ENCODE assay signal across 18 cellular contexts in genomic region chr17:2933606-2934005, GRCh38.
DNase-seq lines count a peak whose midpoint lies in the region; TF ChIP-seq lines count a peak whose summit lies in the region.
"Had no signal": no experiment of that assay in that cellular context is flagged by ENCODE, and none has a peak within 500 bp of the region (broad histone marks: within the 10 kb centered on the region; RNA-seq: fewer than 3 reads in every experiment).

No MANE protein-coding gene starts in this region.

- H2BK120ac ChIP-seq in neuronal stem cell (ENCODE audit: low read depth, low read length): no peak overlapping the region

- H2BK5ac ChIP-seq in neuronal stem cell (ENCODE audit: low read length): no peak overlapping the region

- TF ChIP-seq POLR2A in breast epithelium (IDR thresholded peaks at IDR 0.05) (no peak), testis (IDR thresholded peaks at IDR 0.05) (no peak)

- in situ Hi-C loops in GM23248 (cut with MboI): no loop called here

- peaks cover 100% of the 10 kb centered on the region for H3K4me1 ChIP-seq in BLaER1
- H3K4me1 ChIP-seq in neuronal stem cell (ENCODE audit: control insufficient read depth in 2 of 2, insufficient read depth in 1 of 2, low read depth in 1 of 2, low read length in 2 of 2): peaks cover 2 to 16% of the 10 kb centered on the region in 2 donors
- H3K4me1 ChIP-seq in GM23248 (ENCODE audit: insufficient read depth): no peaks in the 10 kb centered on the region
- H3K4me1 ChIP-seq in breast epithelium: no peaks in the 10 kb centered on the region
- no peaks in the 10 kb centered on the region for H3K4me1 ChIP-seq in testis

- H3K14ac ChIP-seq in neuronal stem cell (ENCODE audit: low read length): no peak overlapping the region

- H2AK5ac ChIP-seq in neuronal stem cell (ENCODE audit: low read depth, low read length): peak overlapping the region; percentile 21

- H3K4me3 ChIP-seq in BLaER1: no peak overlapping the region
- no peak overlapping the region for H3K4me3 ChIP-seq in neuronal stem cell (ENCODE audit: low read length in 2 of 2)
- no peak overlapping the region for H3K4me3 ChIP-seq in GM23248
- H3K4me3 ChIP-seq in breast epithelium: no peak overlapping the region
- H3K4me3 ChIP-seq in testis: no peak overlapping the region
- H3K4me3 ChIP-seq: A549 had no signal

- no peaks in the 10 kb centered on the region for H3K79me2 ChIP-seq in GM23248 (ENCODE audit: insufficient read depth)

- H4K91ac ChIP-seq in neuronal stem cell (ENCODE audit: low read depth, low read length, poor library complexity): no peak overlapping the region

- intact Hi-C loops in breast epithelium (cut with DNase I; ENCODE audit: low total_unique reads) (no loop called here), testis (cut with DNase I; ENCODE audit: low total_unique reads) (no loop called here)

- no peak overlapping the region for H2BK12ac ChIP-seq in neuronal stem cell (ENCODE audit: low read length)

- H3K36me3 ChIP-seq in BLaER1 (peaks cover 52% of the 10 kb centered on the region), neuronal stem cell (replicated peaks in 1 of 2; ENCODE audit: control insufficient read depth in 2 of 2, insufficient read depth in 2 of 2, low read length in 2 of 2) (no peaks in the 10 kb centered on the region), GM23248 (ENCODE audit: low read depth) (no peaks in the 10 kb centered on the region), breast epithelium (no peaks in the 10 kb centered on the region), testis (ENCODE audit: low read depth, missing control alignments) (no peaks in the 10 kb centered on the region)
- H3K36me3 ChIP-seq: BE2C had no signal

- H3K9ac ChIP-seq in BLaER1 (no peak overlapping the region), neuronal stem cell (ENCODE audit: low read depth, low read length, poor library complexity) (no peak overlapping the region), GM23248 (no peak overlapping the region)

- no peak overlapping the region for H3K23ac ChIP-seq in neuronal stem cell (ENCODE audit: low read depth, low read length, poor library complexity)

- DNase-seq in NCI-H82 treated with DMSO at 0.1 percent for 48 hours (lab: John Stamatoyannopoulos, UW; ENCODE audit: unreplicated experiment): peak; percentile 77
- DNase-seq in neuronal stem cell (ENCODE audit: low spot score): no peak
- DNase-seq in GM23248: no peak
- no peak for DNase-seq in breast epithelium (ENCODE audit: low spot score in 2 of 2)
- DNase-seq in testis: no peak
- DNase-seq: 8988T; ACHN; AML-193; BE2C; CD4-positive, alpha-beta T cell; CD8-positive, alpha-beta memory T cell; DMS53; DMS79 treated with DMSO at 0.1 percent for 48 hours; GF-D8; H7 had no signal

- H3K27ac ChIP-seq in BLaER1 (peak overlapping the region; percentile 83), C4-2B (peak overlapping the region; percentile 31), neuronal stem cell (replicated peaks; ENCODE audit: low read length) (no peak overlapping the region), GM23248 (no peak overlapping the region), breast epithelium (no peak overlapping the region), testis (no peak overlapping the region)

- no CpG with 5 or more reads among the region's 11 CpGs for WGBS in neuronal stem cell (ENCODE audit: extremely low coverage in 2 of 2, insufficient read length in 2 of 2, insufficient replicate concordance in 1 of 2), 2 donors
- WGBS in GM23248 (ENCODE audit: low coverage in 1 of 2, low lambda C conversion rate in 2 of 2, missing lambda C conversion rate in 2 of 2), 2 experiments: 89 to 98% methylated on average over 11 of the region's 11 CpGs
- 91 to 98% methylated on average over 8 to 11 of the region's 11 CpGs for WGBS in testis, 2 donors

- no peaks in the 10 kb centered on the region for H3K79me1 ChIP-seq in neuronal stem cell (ENCODE audit: low read depth, low read length)

- H2BK15ac ChIP-seq in neuronal stem cell (ENCODE audit: low read length): no peak overlapping the region

- H3K4ac ChIP-seq in neuronal stem cell (ENCODE audit: low read length): no peak overlapping the region

- H3K18ac ChIP-seq in neuronal stem cell (ENCODE audit: low read length): no peak overlapping the region

- no peak overlapping the region for H2AFZ ChIP-seq in neuronal stem cell (ENCODE audit: low read length)
- no peak overlapping the region for H2AFZ ChIP-seq in GM23248

- H3K9me2 ChIP-seq in GM23248 (ENCODE audit: insufficient read depth): no peaks in the 10 kb centered on the region

- no peak overlapping the region for H4K8ac ChIP-seq in neuronal stem cell (ENCODE audit: low read depth, low read length)

- H3K9me3 ChIP-seq in BLaER1 (no peaks in the 10 kb centered on the region), neuronal stem cell (replicated peaks in 1 of 2; ENCODE audit: control insufficient read depth in 2 of 2, insufficient read depth in 1 of 2, low read depth in 1 of 2, low read length in 2 of 2) (no peaks in the 10 kb centered on the region), GM23248 (ENCODE audit: low read depth) (no peaks in the 10 kb centered on the region), breast epithelium (no peaks in the 10 kb centered on the region), testis (no peaks in the 10 kb centered on the region)
- H3K9me3 ChIP-seq: A549, BE2C had no signal

- H3F3A ChIP-seq in GM23248 (ENCODE audit: insufficient read depth): no peaks in the 10 kb centered on the region

- H3K27me3 ChIP-seq in BLaER1 (no peaks in the 10 kb centered on the region), neuronal stem cell (ENCODE audit: control insufficient read depth in 3 of 3, insufficient read depth in 3 of 3, low read depth in 1 of 3, low read length in 3 of 3) (no peaks in the 10 kb centered on the region), GM23248 (replicated peaks; ENCODE audit: insufficient read depth) (no peaks in the 10 kb centered on the region), breast epithelium (no peaks in the 10 kb centered on the region), testis (no peaks in the 10 kb centered on the region)
- H3K27me3 ChIP-seq: BE2C had no signal

- peaks cover 97% of the 10 kb centered on the region for H4K20me1 ChIP-seq in BLaER1
- H4K20me1 ChIP-seq in GM23248 (ENCODE audit: insufficient read depth): no peaks in the 10 kb centered on the region

- H3K4me2 ChIP-seq in BLaER1: peak overlapping the region; percentile 78; the same call in 1 of the 2 replicates
- H3K4me2 ChIP-seq in neuronal stem cell (ENCODE audit: insufficient read depth, low read length, poor library complexity, severe bottlenecking): no peak overlapping the region
- H3K4me2 ChIP-seq in GM23248 (ENCODE audit: unreplicated experiment): no peak overlapping the region
- H3K4me2 ChIP-seq: A549 had no signal

- TF ChIP-seq CTCF in C4-2B (conservative IDR thresholded peaks at IDR 0.05): no peak
- no peak for TF ChIP-seq CTCF in breast epithelium (IDR thresholded peaks at IDR 0.05)
- no peak for TF ChIP-seq CTCF in testis (IDR thresholded peaks at IDR 0.05)

Comparison
In these comparisons a context has a peak if more than half of its experiments do, and no peak if none do; other contexts are left out.
1. H3K27ac ChIP-seq: peak in BLaER1 (single experiment) and C4-2B (single experiment); none in neuronal stem cell (single experiment), GM23248 (single experiment), breast epithelium (0 of 2) and testis (0 of 2).